Comparison of ENCODE assay signal across 12 cellular contexts in genomic region chr1:182698977-182699672, GRCh38. TPM values are rescaled to one million over a fixed set of nuclear protein-coding genes. Genes with fewer than 3 reads are reported as not detected.
DNase-seq lines count a peak whose midpoint lies in the region; ATAC-seq and TF ChIP-seq lines count a peak whose summit lies in the region.
"Had no signal": no experiment of that assay in that cellular context is flagged by ENCODE, and none has a peak within 500 bp of the region (broad histone marks: within the 10 kb centered on the region; RNA-seq: fewer than 3 reads in every experiment).

No MANE protein-coding gene starts in this region.

- H3K36me3 Mint-ChIP-seq in neural crest cell (ENCODE audit: low read depth) (no peaks in the 10 kb centered on the region), CD14-positive monocyte (no peaks in the 10 kb centered on the region), T-cell (no peaks in the 10 kb centered on the region)

- CTCF ChIA-PET in T-cell (lab: Charles Lee): interaction anchor here in 1 of 2 donors (0.6 kb wide), 1 partner anchor 36 kb away, joined by 3 read pairs; no protein-coding TSS in a partner anchor

- H3K27ac Mint-ChIP-seq in neural crest cell (ENCODE audit: unreplicated experiment): peak overlapping the region; percentile 11
- H3K27ac Mint-ChIP-seq in CD14-positive monocyte: no peak overlapping the region
- no peak overlapping the region for H3K27ac Mint-ChIP-seq in T-cell
- H3K27ac Mint-ChIP-seq: activated CD8-positive, alpha-beta T cell treated with anti-CD3 and anti-CD28 coated beads for 36 hours; activated T-helper 2 cell treated with anti-CD3 and anti-CD28 coated beads, Interferon-gamma antibody, Interleukin-2, Interleukin-4, amounts not matched to agents 10 μg/mL and 5 μg/mL and 100 μg/mL, durations not matched to agents 14 hours and 24 hours and 36 hours had no signal

- H3K9me3 Mint-ChIP-seq in neural crest cell (no peaks in the 10 kb centered on the region), CD14-positive monocyte (peaks cover 0 to 9% (median 0%) of the 10 kb centered on the region in 7 donors), T-cell (no peaks in the 10 kb centered on the region)
- H3K9me3 Mint-ChIP-seq: activated CD8-positive, alpha-beta T cell treated with anti-CD3 and anti-CD28 coated beads for 36 hours; activated T-helper 2 cell treated with anti-CD3 and anti-CD28 coated beads, Interferon-gamma antibody, Interleukin-2, Interleukin-4, amounts not matched to agents 10 μg/mL and 5 μg/mL and 100 μg/mL, durations not matched to agents 14 hours and 24 hours and 36 hours had no signal

- POLR2A ChIA-PET in T-cell (lab: Charles Lee): no interaction called here

- DNase-seq in DMS 273 treated with DMSO at 0.1 percent for 48 hours (lab: John Stamatoyannopoulos, UW) (peak; percentile 90), NCI-H446 (lab: John Stamatoyannopoulos, UW) (peak; percentile 90 to 92), fibroblast of gingiva (ENCODE audit: low read depth) (peak; percentile 78), neural crest cell (ENCODE audit: low read depth, low spot score) (no peak), superior temporal gyrus (ENCODE audit: extremely low spot score) (no peak), CD14-positive monocyte (ENCODE audit: low spot score) (no peak), T-cell (no peak)
- DNase-seq: activated CD8-positive, alpha-beta T cell treated with anti-CD3 and anti-CD28 coated beads for 36 hours; DND-41 had no signal

- intact Hi-C loops in CD14-positive monocyte (cut with micrococcal nuclease): no loop called here

- H3K4me3 Mint-ChIP-seq in neural crest cell (no peak overlapping the region), CD14-positive monocyte (no peak overlapping the region), T-cell (no peak overlapping the region)
- H3K4me3 Mint-ChIP-seq: activated CD8-positive, alpha-beta T cell treated with anti-CD3 and anti-CD28 coated beads for 36 hours had no signal

- ATAC-seq in GM19463 (IDR thresholded peaks at IDR 0.05; ENCODE audit: unreplicated experiment) (no peak), T-cell (replicated peaks in 1 of 4) (no peak)
- ATAC-seq: activated CD8-positive, alpha-beta T cell treated with anti-CD3 and anti-CD28 coated beads for 36 hours had no signal

- TF ChIP-seq CTCF in neural crest cell (conservative IDR thresholded peaks at IDR 0.05): no peak
- no peak for TF ChIP-seq CTCF in CD14-positive monocyte (IDR thresholded peaks at IDR 0.05)

- H3K27me3 Mint-ChIP-seq in neural crest cell (ENCODE audit: low read depth) (no peaks in the 10 kb centered on the region), CD14-positive monocyte (ENCODE audit: low read depth in 3 of 3) (peaks cover 7 to 17% (median 11%) of the 10 kb centered on the region in 3 donors), T-cell (peaks cover 21 to 22% of the 10 kb centered on the region in 2 donors)

- H3K4me1 Mint-ChIP-seq in neural crest cell (peaks cover 37% of the 10 kb centered on the region), CD14-positive monocyte (peaks cover 3% of the 10 kb centered on the region), T-cell (no peaks in the 10 kb centered on the region)

RNA-seq across cellular contexts. Expression of gene RGS8, which starts 14.7 kb away (rescaled TPM):
- total RNA-seq in neural crest cell (1.8 and 2.4 TPM in 2 replicates), T-cell (not detected)
- polyA plus RNA-seq in CD14-positive monocyte: not detected
- total RNA-seq: activated CD8-positive, alpha-beta T cell treated with anti-CD3 and anti-CD28 coated beads for 36 hours; activated T-helper 2 cell treated with anti-CD3 and anti-CD28 coated beads, Interferon-gamma antibody, Interleukin-2, Interleukin-4, amounts not matched to agents 10 μg/mL and 5 μg/mL and 100 μg/mL, durations not matched to agents 14 hours and 24 hours and 36 hours; endothelial cell of umbilical vein had no signal
- polyA plus RNA-seq: endothelial cell of umbilical vein had no signal

Comparison
In these comparisons a context has a peak if more than half of its experiments do, and no peak if none do; other contexts are left out.
1. DNase-seq: peak in DMS 273 treated with DMSO at 0.1 percent for 48 hours (single experiment), NCI-H446 (2 of 2) and fibroblast of gingiva (single experiment); none in neural crest cell (single experiment), superior temporal gyrus (single experiment), CD14-positive monocyte (single experiment) and T-cell (0 of 34).